Comparison of ENCODE assay signal across 22 cellular contexts in genomic region chr17:14699569-14700190, GRCh38.
DNase-seq lines count a peak whose midpoint lies in the region; ATAC-seq and TF ChIP-seq lines count a peak whose summit lies in the region.
"Had no signal": no experiment of that assay in that cellular context is flagged by ENCODE, and none has a peak within 500 bp of the region (broad histone marks: within the 10 kb centered on the region; RNA-seq: fewer than 3 reads in every experiment).

No MANE protein-coding gene starts in this region.

- TF ChIP-seq CTCF in RWPE2 (IDR thresholded peaks at IDR 0.05; ENCODE audit: poor library complexity, severe bottlenecking) (no peak), left lung (IDR thresholded peaks at IDR 0.05) (no peak), progenitor cell of endocrine pancreas (IDR thresholded peaks at IDR 0.05; ENCODE audit: unreplicated experiment) (no peak)

- DNase-seq in NCI-H1436 treated with DMSO at 0.1 percent for 48 hours (lab: John Stamatoyannopoulos, UW) (peak; percentile 23), RWPE2 (ENCODE audit: low spot score) (no peak), left lung (no peak), progenitor cell of endocrine pancreas (ENCODE audit: low spot score, unreplicated experiment) (no peak), HAP-1 (ENCODE audit: low spot score in 2 of 2) (no peak)
- DNase-seq in stimulated activated CD8-positive, alpha-beta memory T cell treated with anti-CD3 and anti-CD28 coated beads, Interleukin-4, amount 100 ng/mL, for 48 hours = no peak
- DNase-seq in activated naive CD8-positive, alpha-beta T cell treated with anti-CD3 and anti-CD28 coated beads, Interleukin-2, amount 50 U/mL, for 24 hours = no peak
- DNase-seq: activated CD4-positive, alpha-beta memory T cell treated with anti-CD3 and anti-CD28 coated beads, Interleukin-2, amount 10 ng/mL, durations not matched to agents 7 days and 5 days; activated CD4-positive, CD25-positive, alpha-beta regulatory T cell; activated gamma-delta T cell; activated T-cell treated with anti-CD3 and anti-CD28 coated beads for 4 hours; AML-193; dermis blood vessel endothelial cell; foreskin keratinocyte; hypothalamus; kidney; NCI-H187 treated with DMSO at 0.1 percent for 48 hours; NCI-H345 had no signal

- peaks cover 2% of the 10 kb centered on the region for H3K36me3 Mint-ChIP-seq in progenitor cell of endocrine pancreas (ENCODE audit: insufficient read depth)
- no peaks in the 10 kb centered on the region for H3K36me3 Mint-ChIP-seq in activated naive CD8-positive, alpha-beta T cell treated with anti-CD3 and anti-CD28 coated beads, Interleukin-2, amount 50 U/mL, for 24 hours (ENCODE audit: low read depth)

- intact Hi-C loops in left lung (cut with DNase I) = no loop called here

- H3K27ac ChIP-seq in RWPE2 (ENCODE audit: poor library complexity, severe bottlenecking) (no peak overlapping the region), left lung (no peak overlapping the region)
- H3K27ac ChIP-seq: foreskin keratinocyte, neutrophil, SK-N-MC had no signal

- H3K27ac Mint-ChIP-seq in progenitor cell of endocrine pancreas = peak overlapping the region; percentile 26
- no peak overlapping the region for H3K27ac Mint-ChIP-seq in activated naive CD8-positive, alpha-beta T cell treated with anti-CD3 and anti-CD28 coated beads, Interleukin-2, amount 50 U/mL, for 24 hours
- H3K27ac Mint-ChIP-seq: activated CD4-positive, alpha-beta memory T cell treated with anti-CD3 and anti-CD28 coated beads, Interleukin-2, amount 10 ng/mL, durations not matched to agents 7 days and 5 days; T-helper 2 cell treated with Interferon-gamma antibody and Interleukin-4, amounts not matched to agents 5 μg/mL and 100 μg/mL, for 36 hours had no signal

- ATAC-seq in RWPE2 (ENCODE audit: low read depth) (peak; percentile 27; the same call in 1 of the 3 replicates), left lung (peak; percentile 89), GM18511 (IDR thresholded peaks at IDR 0.05; ENCODE audit: unreplicated experiment) (no peak)
- no peak for ATAC-seq in activated naive CD8-positive, alpha-beta T cell treated with anti-CD3 and anti-CD28 coated beads, Interleukin-2, amount 50 U/mL, for 24 hours
- ATAC-seq: foreskin keratinocyte had no signal

- in situ Hi-C loops in HAP-1 (cut with MboI; ENCODE audit: low sequenced_read_pairs) = no loop called here

- H3K27me3 Mint-ChIP-seq in progenitor cell of endocrine pancreas = peaks cover 8% of the 10 kb centered on the region
- no peaks in the 10 kb centered on the region for H3K27me3 Mint-ChIP-seq in activated naive CD8-positive, alpha-beta T cell treated with anti-CD3 and anti-CD28 coated beads, Interleukin-2, amount 50 U/mL, for 24 hours

- no peaks in the 10 kb centered on the region for H3K36me3 ChIP-seq in RWPE2 (ENCODE audit: low read depth)
- H3K36me3 ChIP-seq in left lung = no peaks in the 10 kb centered on the region
- no peaks in the 10 kb centered on the region for H3K36me3 ChIP-seq in HAP-1 (replicated peaks)
- H3K36me3 ChIP-seq: neutrophil had no signal

- peaks cover 7% of the 10 kb centered on the region for H3K9me3 Mint-ChIP-seq in progenitor cell of endocrine pancreas (ENCODE audit: low read depth)
- H3K9me3 Mint-ChIP-seq in activated naive CD8-positive, alpha-beta T cell treated with anti-CD3 and anti-CD28 coated beads, Interleukin-2, amount 50 U/mL, for 24 hours = no peaks in the 10 kb centered on the region
- H3K9me3 Mint-ChIP-seq: activated CD4-positive, alpha-beta memory T cell treated with anti-CD3 and anti-CD28 coated beads, Interleukin-2, amount 10 ng/mL, durations not matched to agents 7 days and 5 days; T-helper 2 cell treated with Interferon-gamma antibody and Interleukin-4, amounts not matched to agents 5 μg/mL and 100 μg/mL, for 36 hours had no signal

- peaks cover 33% of the 10 kb centered on the region for H3K4me1 Mint-ChIP-seq in progenitor cell of endocrine pancreas (ENCODE audit: low read depth)
- H3K4me1 Mint-ChIP-seq in activated naive CD8-positive, alpha-beta T cell treated with anti-CD3 and anti-CD28 coated beads, Interleukin-2, amount 50 U/mL, for 24 hours = no peaks in the 10 kb centered on the region
- H3K4me1 Mint-ChIP-seq: activated CD4-positive, alpha-beta memory T cell treated with anti-CD3 and anti-CD28 coated beads, Interleukin-2, amount 10 ng/mL, durations not matched to agents 7 days and 5 days had no signal

- no peaks in the 10 kb centered on the region for H3K4me1 ChIP-seq in RWPE2 (ENCODE audit: insufficient read depth, poor library complexity, severe bottlenecking)
- no peaks in the 10 kb centered on the region for H3K4me1 ChIP-seq in left lung
- H3K4me1 ChIP-seq in HAP-1 = no peaks in the 10 kb centered on the region
- H3K4me1 ChIP-seq: foreskin keratinocyte had no signal

- H3K4me3 ChIP-seq in RWPE2 (ENCODE audit: severe bottlenecking) (no peak overlapping the region), left lung (no peak overlapping the region), HAP-1 (no peak overlapping the region)
- H3K4me3 ChIP-seq: SK-N-MC had no signal

- H3K4me3 Mint-ChIP-seq in progenitor cell of endocrine pancreas (ENCODE audit: low read depth) = no peak overlapping the region
- H3K4me3 Mint-ChIP-seq in activated naive CD8-positive, alpha-beta T cell treated with anti-CD3 and anti-CD28 coated beads, Interleukin-2, amount 50 U/mL, for 24 hours = no peak overlapping the region
- H3K4me3 Mint-ChIP-seq: activated CD4-positive, alpha-beta memory T cell treated with anti-CD3 and anti-CD28 coated beads, Interleukin-2, amount 10 ng/mL, durations not matched to agents 7 days and 5 days; T-helper 2 cell treated with Interferon-gamma antibody and Interleukin-4, amounts not matched to agents 5 μg/mL and 100 μg/mL, for 36 hours had no signal

- H3K9me3 ChIP-seq in RWPE2 (ENCODE audit: severe bottlenecking) (no peaks in the 10 kb centered on the region), left lung (no peaks in the 10 kb centered on the region), HAP-1 (no peaks in the 10 kb centered on the region)
- H3K9me3 ChIP-seq: neutrophil had no signal

- H3K27me3 ChIP-seq in RWPE2 (ENCODE audit: insufficient read depth, poor library complexity, severe bottlenecking) (no peaks in the 10 kb centered on the region), left lung (no peaks in the 10 kb centered on the region), HAP-1 (ENCODE audit: low read depth) (no peaks in the 10 kb centered on the region)
- H3K27me3 ChIP-seq: foreskin keratinocyte, neutrophil had no signal

Comparison
In these comparisons a context has a peak if more than half of its experiments do, and no peak if none do; other contexts are left out.
1. ATAC-seq: peak in RWPE2 (single experiment) and left lung (single experiment); none in GM18511 (single experiment) and activated naive CD8-positive, alpha-beta T cell treated with anti-CD3 and anti-CD28 coated beads, Interleukin-2, amount 50 U/mL, for 24 hours (single experiment).